ENCODE assay signal across 22 cellular contexts in genomic region chr7:157827863-157828160, GRCh38.
DNase-seq lines count a peak whose midpoint lies in the region; ATAC-seq, FAIRE-seq and TF ChIP-seq lines count a peak whose summit lies in the region.
"Had no signal": no experiment of that assay in that cellular context is flagged by ENCODE, and none has a peak within 500 bp of the region (broad histone marks: within the 10 kb centered on the region; RNA-seq: fewer than 3 reads in every experiment).

No MANE protein-coding gene starts in this region.

- intact Hi-C loops in CD4-positive, alpha-beta T cell (cut with DNase I, micrococcal nuclease), result no loop called here
- intact Hi-C loops in kidney (cut with DNase I), result no loop called here
- intact Hi-C loops in upper lobe of right lung (cut with DNase I), result no loop called here
- intact Hi-C loops in left colon (cut with DNase I, micrococcal nuclease), result no loop called here

- H3K4me3 Mint-ChIP-seq in activated CD4-positive, alpha-beta T cell treated with anti-CD3 and anti-CD28 coated beads, Interleukin-2, amount 10 ng/mL, durations not matched to agents 7 days and 5 days, result peak overlapping the region; percentile 2
- H3K4me3 Mint-ChIP-seq in CD4-positive, alpha-beta T cell, result no peak overlapping the region
- H3K4me3 Mint-ChIP-seq: HFFc6 had no signal

- no peaks in the 10 kb centered on the region for H3K9me3 ChIP-seq in CD4-positive, alpha-beta T cell (ENCODE audit: control insufficient read depth, low read length)
- H3K9me3 ChIP-seq in kidney (ENCODE audit: control insufficient read depth in 1 of 2, low read length in 2 of 2) (no peaks in the 10 kb centered on the region), upper lobe of right lung (no peaks in the 10 kb centered on the region)

- no peak overlapping the region for H3K27ac ChIP-seq in CD4-positive, alpha-beta T cell (ENCODE audit: low read depth, low read length)
- H3K27ac ChIP-seq in kidney (ENCODE audit: low read depth in 2 of 2, low read length in 2 of 2) (no peak overlapping the region), upper lobe of right lung (no peak overlapping the region)

- no peaks in the 10 kb centered on the region for H3K27me3 ChIP-seq in CD4-positive, alpha-beta T cell (ENCODE audit: control insufficient read depth, insufficient read depth, low read length)
- peaks cover 5% of the 10 kb centered on the region for H3K27me3 ChIP-seq in upper lobe of right lung

- no peaks in the 10 kb centered on the region for H3K36me3 ChIP-seq in kidney (ENCODE audit: control insufficient read depth in 1 of 2, insufficient read depth in 2 of 2, low read length in 2 of 2)
- no peaks in the 10 kb centered on the region for H3K36me3 ChIP-seq in upper lobe of right lung

- H3K4me1 Mint-ChIP-seq in activated CD4-positive, alpha-beta T cell treated with anti-CD3 and anti-CD28 coated beads, Interleukin-2, amount 10 ng/mL, durations not matched to agents 7 days and 5 days, result peaks cover 27% of the 10 kb centered on the region
- peaks cover 50% of the 10 kb centered on the region for H3K4me1 Mint-ChIP-seq in CD4-positive, alpha-beta T cell (ENCODE audit: low read depth)

- FAIRE-seq in kidney (lab: Jason Lieb, UNC), result no peak
- FAIRE-seq: GM12892, GM18507, HTR-8/SVneo had no signal

- no peaks in the 10 kb centered on the region for H3K27me3 Mint-ChIP-seq in activated CD4-positive, alpha-beta T cell treated with anti-CD3 and anti-CD28 coated beads, Interleukin-2, amount 10 ng/mL, durations not matched to agents 7 days and 5 days
- no peaks in the 10 kb centered on the region for H3K27me3 Mint-ChIP-seq in CD4-positive, alpha-beta T cell
- H3K27me3 Mint-ChIP-seq: CD4-positive, alpha-beta memory T cell had no signal

- POLR2A ChIA-PET in activated CD4-positive, alpha-beta T cell treated with anti-CD3 and anti-CD28 coated beads, Interleukin-2, amount 10 ng/mL, durations not matched to agents 7 days and 5 days (lab: Charles Lee), result interaction anchor here (0.7 kb wide), 1 partner anchor 24 kb away, joined by 3 read pairs; no protein-coding TSS in a partner anchor
- POLR2A ChIA-PET in CD4-positive, alpha-beta T cell (lab: Charles Lee), result interaction anchor here (1.1 to 3.6 kb wide), 8 partner anchors 10 to 356 kb away, joined by 3 to 30 read pairs (median 4); no protein-coding TSS in a partner anchor

- H3K4me1 ChIP-seq in kidney (ENCODE audit: control insufficient read depth in 1 of 2, insufficient read depth in 1 of 2, low read depth in 1 of 2, low read length in 2 of 2), result no peaks in the 10 kb centered on the region
- no peaks in the 10 kb centered on the region for H3K4me1 ChIP-seq in upper lobe of right lung

- no peaks in the 10 kb centered on the region for H3K36me3 Mint-ChIP-seq in activated CD4-positive, alpha-beta T cell treated with anti-CD3 and anti-CD28 coated beads, Interleukin-2, amount 10 ng/mL, durations not matched to agents 7 days and 5 days (ENCODE audit: low read depth)
- H3K36me3 Mint-ChIP-seq in CD4-positive, alpha-beta T cell (ENCODE audit: low read depth), result no peaks in the 10 kb centered on the region
- H3K36me3 Mint-ChIP-seq: CD4-positive, alpha-beta memory T cell had no signal

- H3K27ac Mint-ChIP-seq in activated CD4-positive, alpha-beta T cell treated with anti-CD3 and anti-CD28 coated beads, Interleukin-2, amount 10 ng/mL, durations not matched to agents 7 days and 5 days, result peak overlapping the region; percentile 87
- H3K27ac Mint-ChIP-seq in CD4-positive, alpha-beta T cell, result peak overlapping the region; percentile 88
- H3K27ac Mint-ChIP-seq: HFFc6 had no signal

- H3K9ac ChIP-seq in kidney (ENCODE audit: low read length in 2 of 2), result no peak overlapping the region

- H3K4me3 ChIP-seq in kidney (ENCODE audit: low read length in 2 of 2), result no peak overlapping the region
- no peak overlapping the region for H3K4me3 ChIP-seq in upper lobe of right lung

- H3K9me3 Mint-ChIP-seq in activated CD4-positive, alpha-beta T cell treated with anti-CD3 and anti-CD28 coated beads, Interleukin-2, amount 10 ng/mL, durations not matched to agents 7 days and 5 days, result no peaks in the 10 kb centered on the region
- no peaks in the 10 kb centered on the region for H3K9me3 Mint-ChIP-seq in CD4-positive, alpha-beta T cell
- H3K9me3 Mint-ChIP-seq: CD4-positive, alpha-beta memory T cell had no signal

- ATAC-seq in CD4-positive, alpha-beta T cell (ENCODE audit: poor library complexity), result no peak
- ATAC-seq in upper lobe of right lung (no peak), left colon (no peak), GM21619 (IDR thresholded peaks at IDR 0.05; ENCODE audit: unreplicated experiment) (no peak), HG03139 (IDR thresholded peaks at IDR 0.05; ENCODE audit: unreplicated experiment) (no peak)
- ATAC-seq: HCT116 had no signal

- no peak for DNase-seq in activated CD4-positive, alpha-beta T cell treated with anti-CD3 and anti-CD28 coated beads, Interleukin-2, amount 10 ng/mL, durations not matched to agents 7 days and 5 days
- DNase-seq in activated CD4-positive, alpha-beta T cell treated with anti-CD3 and anti-CD28 coated beads for 4 hours, result no peak
- no peak for DNase-seq in CD4-positive, alpha-beta T cell
- DNase-seq in kidney (peak; percentile 40), upper lobe of right lung (peak; percentile 30), left colon (no peak)
- DNase-seq: 8988T, C1 segment of cervical spinal cord, DMS153, DMS79, GDM1, GOT3, H7, HFFc6, IMR-90 had no signal

- no peak for TF ChIP-seq CTCF in CD4-positive, alpha-beta T cell (IDR thresholded peaks at IDR 0.05)
- TF ChIP-seq CTCF in kidney (IDR thresholded peaks at IDR 0.05; ENCODE audit: borderline replicate concordance, extremely low read depth, insufficient read depth) (no peak), upper lobe of right lung (IDR thresholded peaks at IDR 0.05) (no peak)

- CTCF ChIA-PET in activated CD4-positive, alpha-beta T cell treated with anti-CD3 and anti-CD28 coated beads, Interleukin-2, amount 10 ng/mL, durations not matched to agents 7 days and 5 days (lab: Charles Lee), result no interaction called here
- CTCF ChIA-PET in CD4-positive, alpha-beta T cell (lab: Charles Lee), result interaction anchor here (0.6 kb wide), 1 partner anchor 46 kb away, joined by 3 read pairs; no protein-coding TSS in a partner anchor

Comparison
In these comparisons a context has a peak if more than half of its experiments do, and no peak if none do; other contexts are left out.
1. DNase-seq: peak in kidney (single experiment) and upper lobe of right lung (single experiment); none in activated CD4-positive, alpha-beta T cell treated with anti-CD3 and anti-CD28 coated beads, Interleukin-2, amount 10 ng/mL, durations not matched to agents 7 days and 5 days (single experiment), activated CD4-positive, alpha-beta T cell treated with anti-CD3 and anti-CD28 coated beads for 4 hours (0 of 2), CD4-positive, alpha-beta T cell (0 of 10) and left colon (0 of 2).